In genomic region chr1:235330918-235331285, GRCh38 we compare ENCODE assay signal across 1 cellular context.
TF ChIP-seq lines count a peak whose summit lies in the region.

No MANE protein-coding gene starts in this region.

TF ChIP-seq in K562, 482 proteins besides CTCF, POLR2A, EP300 and RAD21:
- TF ChIP-seq HDAC6 (IDR thresholded peaks at IDR 0.05; ENCODE audit: low read depth, low read length) (no peak), CBX8 (IDR thresholded peaks at IDR 0.05; ENCODE audit: borderline replicate concordance, extremely low read depth, low read depth, low read length, poor library complexity, severe bottlenecking) (no peak), EP400 (IDR thresholded peaks at IDR 0.05) (no peak), E2F1 (CRISPR knock-in tag; IDR thresholded peaks at IDR 0.05) (no peak), ZNF445 (CRISPR knock-in tag; IDR thresholded peaks at IDR 0.05; ENCODE audit: low read depth) (no peak), ETV5 (CRISPR knock-in tag; IDR thresholded peaks at IDR 0.05; ENCODE audit: low read depth) (no peak), ZBED1 (IDR thresholded peaks at IDR 0.05) (no peak), THRAP3 (IDR thresholded peaks at IDR 0.05; ENCODE audit: borderline replicate concordance) (peak; percentile 32; the same call in 1 of the 2 replicates), DIDO1 (tag; IDR thresholded peaks at IDR 0.05; ENCODE audit: low read depth) (no peak), FOXJ3 (CRISPR knock-in tag; IDR thresholded peaks at IDR 0.05) (no peak), ZNF583 (CRISPR knock-in tag; IDR thresholded peaks at IDR 0.05) (no peak), TRIM25 (IDR thresholded peaks at IDR 0.05; ENCODE audit: borderline replicate concordance) (no peak), TOE1 (IDR thresholded peaks at IDR 0.05; ENCODE audit: borderline replicate concordance) (peak; percentile 54; the same call in 1 of the 2 replicates), TOE1 (CRISPR knock-in tag; IDR thresholded peaks at IDR 0.05; ENCODE audit: borderline replicate concordance, low read depth) (no peak), LEF1 (IDR thresholded peaks at IDR 0.05) (peak; percentile 50; the same call in 1 of the 2 replicates), RAD51 (IDR thresholded peaks at IDR 0.05; ENCODE audit: borderline replicate concordance, low read depth) (peak; percentile 81), ZNF586 (CRISPR knock-in tag; conservative IDR thresholded peaks at IDR 0.05) (no peak), MYBL2 (IDR thresholded peaks at IDR 0.05; ENCODE audit: low read depth) (no peak), MYBL2 (CRISPR knock-in tag; IDR thresholded peaks at IDR 0.05; ENCODE audit: borderline replicate concordance) (no peak), COPS2 (conservative IDR thresholded peaks at IDR 0.05) (no peak)
- TF ChIP-seq, protein P1, sequence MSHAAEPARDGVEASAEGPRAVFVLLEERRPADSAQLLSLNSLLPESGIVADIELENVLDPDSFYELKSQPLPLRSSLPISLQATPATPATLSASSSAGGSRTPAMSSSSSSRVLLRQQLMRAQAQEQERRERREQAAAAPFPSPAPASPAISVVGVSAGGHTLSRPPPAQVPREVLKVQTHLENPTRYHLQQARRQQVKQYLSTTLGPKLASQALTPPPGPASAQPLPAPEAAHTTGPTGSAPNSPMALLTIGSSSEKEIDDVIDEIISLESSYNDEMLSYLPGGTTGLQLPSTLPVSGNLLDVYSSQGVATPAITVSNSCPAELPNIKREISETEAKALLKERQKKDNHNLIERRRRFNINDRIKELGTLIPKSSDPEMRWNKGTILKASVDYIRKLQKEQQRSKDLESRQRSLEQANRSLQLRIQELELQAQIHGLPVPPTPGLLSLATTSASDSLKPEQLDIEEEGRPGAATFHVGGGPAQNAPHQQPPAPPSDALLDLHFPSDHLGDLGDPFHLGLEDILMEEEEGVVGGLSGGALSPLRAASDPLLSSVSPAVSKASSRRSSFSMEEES (CRISPR knock-in tag; IDR thresholded peaks at IDR 0.05), result peak; percentile 67
- TF ChIP-seq, protein P2, sequence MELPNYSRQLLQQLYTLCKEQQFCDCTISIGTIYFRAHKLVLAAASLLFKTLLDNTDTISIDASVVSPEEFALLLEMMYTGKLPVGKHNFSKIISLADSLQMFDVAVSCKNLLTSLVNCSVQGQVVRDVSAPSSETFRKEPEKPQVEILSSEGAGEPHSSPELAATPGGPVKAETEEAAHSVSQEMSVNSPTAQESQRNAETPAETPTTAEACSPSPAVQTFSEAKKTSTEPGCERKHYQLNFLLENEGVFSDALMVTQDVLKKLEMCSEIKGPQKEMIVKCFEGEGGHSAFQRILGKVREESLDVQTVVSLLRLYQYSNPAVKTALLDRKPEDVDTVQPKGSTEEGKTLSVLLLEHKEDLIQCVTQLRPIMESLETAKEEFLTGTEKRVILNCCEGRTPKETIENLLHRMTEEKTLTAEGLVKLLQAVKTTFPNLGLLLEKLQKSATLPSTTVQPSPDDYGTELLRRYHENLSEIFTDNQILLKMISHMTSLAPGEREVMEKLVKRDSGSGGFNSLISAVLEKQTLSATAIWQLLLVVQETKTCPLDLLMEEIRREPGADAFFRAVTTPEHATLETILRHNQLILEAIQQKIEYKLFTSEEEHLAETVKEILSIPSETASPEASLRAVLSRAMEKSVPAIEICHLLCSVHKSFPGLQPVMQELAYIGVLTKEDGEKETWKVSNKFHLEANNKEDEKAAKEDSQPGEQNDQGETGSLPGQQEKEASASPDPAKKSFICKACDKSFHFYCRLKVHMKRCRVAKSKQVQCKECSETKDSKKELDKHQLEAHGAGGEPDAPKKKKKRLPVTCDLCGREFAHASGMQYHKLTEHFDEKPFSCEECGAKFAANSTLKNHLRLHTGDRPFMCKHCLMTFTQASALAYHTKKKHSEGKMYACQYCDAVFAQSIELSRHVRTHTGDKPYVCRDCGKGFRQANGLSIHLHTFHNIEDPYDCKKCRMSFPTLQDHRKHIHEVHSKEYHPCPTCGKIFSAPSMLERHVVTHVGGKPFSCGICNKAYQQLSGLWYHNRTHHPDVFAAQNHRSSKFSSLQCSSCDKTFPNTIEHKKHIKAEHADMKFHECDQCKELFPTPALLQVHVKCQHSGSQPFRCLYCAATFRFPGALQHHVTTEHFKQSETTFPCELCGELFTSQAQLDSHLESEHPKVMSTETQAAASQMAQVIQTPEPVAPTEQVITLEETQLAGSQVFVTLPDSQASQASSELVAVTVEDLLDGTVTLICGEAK (IDR thresholded peaks at IDR 0.05), result 0 out of 2 replicates have a peak, but pooled peaks have one; percentile 0
- TF ChIP-seq, protein P2 (CRISPR knock-in tag; IDR thresholded peaks at IDR 0.05), result no peak
- TF ChIP-seq, protein P3, sequence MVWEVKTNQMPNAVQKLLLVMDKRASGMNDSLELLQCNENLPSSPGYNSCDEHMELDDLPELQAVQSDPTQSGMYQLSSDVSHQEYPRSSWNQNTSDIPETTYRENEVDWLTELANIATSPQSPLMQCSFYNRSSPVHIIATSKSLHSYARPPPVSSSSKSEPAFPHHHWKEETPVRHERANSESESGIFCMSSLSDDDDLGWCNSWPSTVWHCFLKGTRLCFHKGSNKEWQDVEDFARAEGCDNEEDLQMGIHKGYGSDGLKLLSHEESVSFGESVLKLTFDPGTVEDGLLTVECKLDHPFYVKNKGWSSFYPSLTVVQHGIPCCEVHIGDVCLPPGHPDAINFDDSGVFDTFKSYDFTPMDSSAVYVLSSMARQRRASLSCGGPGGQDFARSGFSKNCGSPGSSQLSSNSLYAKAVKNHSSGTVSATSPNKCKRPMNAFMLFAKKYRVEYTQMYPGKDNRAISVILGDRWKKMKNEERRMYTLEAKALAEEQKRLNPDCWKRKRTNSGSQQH (CRISPR knock-in tag; IDR thresholded peaks at IDR 0.05), result no peak
